Comparison of ENCODE assay signal across 8 cellular contexts in genomic region chr1:149860271-149860670, GRCh38. TPM values are rescaled to one million over a fixed set of nuclear protein-coding genes. Genes with fewer than 3 reads are reported as not detected.
DNase-seq lines count a peak whose midpoint lies in the region; ATAC-seq lines count a peak whose summit lies in the region.
"Not testable (repeated sequence)": the region's sequence is repeated elsewhere in the genome, so short reads cannot be mapped to it uniquely, and the experiment has no call there.

No MANE protein-coding gene starts in this region.

- not testable (repeated sequence) for H3K27me3 Mint-ChIP-seq in CD4-positive, CD25-positive, alpha-beta regulatory T cell; central memory CD8-positive, alpha-beta T cell; naive B cell

- not testable (repeated sequence) for H3K36me3 ChIP-seq in CD4-positive, CD25-positive, alpha-beta regulatory T cell (ENCODE audit: control insufficient read depth, insufficient read depth, low read length)

- H3K27me3 ChIP-seq in CD4-positive, CD25-positive, alpha-beta regulatory T cell (ENCODE audit: control insufficient read depth, insufficient read depth, low read length) = not testable (repeated sequence)

- not testable (repeated sequence) for H3K27ac ChIP-seq in CD4-positive, CD25-positive, alpha-beta regulatory T cell (ENCODE audit: insufficient read depth, low read length, poor library complexity, severe bottlenecking)

- H3K4me1 ChIP-seq in CD4-positive, CD25-positive, alpha-beta regulatory T cell (ENCODE audit: control insufficient read depth, insufficient read depth, low read length, poor library complexity, severe bottlenecking) = not testable (repeated sequence)

- H3K4me3 Mint-ChIP-seq in CD4-positive, CD25-positive, alpha-beta regulatory T cell; central memory CD8-positive, alpha-beta T cell; naive B cell: not testable (repeated sequence)

- H3K36me3 Mint-ChIP-seq in CD4-positive, CD25-positive, alpha-beta regulatory T cell; central memory CD8-positive, alpha-beta T cell (ENCODE audit: insufficient read depth); naive B cell: not testable (repeated sequence)

- not testable (repeated sequence) for H3K9me3 Mint-ChIP-seq in CD4-positive, CD25-positive, alpha-beta regulatory T cell; central memory CD8-positive, alpha-beta T cell; naive B cell

- H3K27ac Mint-ChIP-seq in CD4-positive, CD25-positive, alpha-beta regulatory T cell; central memory CD8-positive, alpha-beta T cell (ENCODE audit: low read depth); naive B cell: not testable (repeated sequence)

- not testable (repeated sequence) for DNase-seq in CD4-positive, CD25-positive, alpha-beta regulatory T cell; central memory CD8-positive, alpha-beta T cell (ENCODE audit: low spot score in 2 of 2); naive B cell

- H3K4me1 Mint-ChIP-seq in CD4-positive, CD25-positive, alpha-beta regulatory T cell; central memory CD8-positive, alpha-beta T cell; naive B cell: not testable (repeated sequence)

- peak; percentile 30 to 48 for ATAC-seq in CD4-positive, CD25-positive, alpha-beta regulatory T cell (ENCODE audit: low read depth in 2 of 2)
- ATAC-seq in GM19035 (IDR thresholded peaks at IDR 0.05; ENCODE audit: unreplicated experiment) (peak; percentile 8), GM21515 (IDR thresholded peaks at IDR 0.05; ENCODE audit: unreplicated experiment) (peak; percentile 5), HG02852 (IDR thresholded peaks at IDR 0.05; ENCODE audit: unreplicated experiment) (peak; percentile 13), HG03378 (IDR thresholded peaks at IDR 0.05; ENCODE audit: unreplicated experiment) (peak; percentile 16), naive B cell (ENCODE audit: low read depth in 2 of 2) (peak; percentile 3 to 10)
- ATAC-seq in activated CD4-positive, CD25-positive, alpha-beta regulatory T cell treated with anti-CD3 and anti-CD28 coated beads, Interleukin-2, amount 50 U/mL, for 24 hours = peak; percentile 34 to 45
- ATAC-seq in central memory CD8-positive, alpha-beta T cell (replicated peaks; ENCODE audit: extremely low read depth, poor library complexity, severe bottlenecking) = peak; percentile 37

- H3K9me3 ChIP-seq in CD4-positive, CD25-positive, alpha-beta regulatory T cell (ENCODE audit: control insufficient read depth in 2 of 2, low read length in 2 of 2) = not testable (repeated sequence)

- not testable (repeated sequence) for H3K4me3 ChIP-seq in CD4-positive, CD25-positive, alpha-beta regulatory T cell (ENCODE audit: low read depth, low read length)

RNA-seq across cellular contexts. Expression of gene BOLA1, which starts 39.1 kb away (rescaled TPM):
- 6.2 TPM for total RNA-seq in CD4-positive, CD25-positive, alpha-beta regulatory T cell
- polyA plus RNA-seq in CD4-positive, CD25-positive, alpha-beta regulatory T cell = 10 to 100 TPM; 37.9 to 47.8 (median 39.5) TPM
- 10 to 100 TPM; 19.2 to 37.0 (median 28.0) TPM for polyA plus RNA-seq in naive B cell (ENCODE audit: low read depth in 6 of 6)

RNA-seq across cellular contexts. Expression of gene SV2A, which starts 57.4 kb away (rescaled TPM):
- 3.3 TPM for total RNA-seq in CD4-positive, CD25-positive, alpha-beta regulatory T cell
- 1 to 10 TPM in 3 of 4 donors, under 1 TPM in 1; 0.91 to 2.7 (median 1.4) TPM for polyA plus RNA-seq in CD4-positive, CD25-positive, alpha-beta regulatory T cell
- not detected for polyA plus RNA-seq in naive B cell (ENCODE audit: low read depth in 6 of 6)
